8 cellular contexts compared by ENCODE assay signal in genomic region chr20:32109392-32110172, GRCh38.
DNase-seq lines count a peak whose midpoint lies in the region; ATAC-seq, FAIRE-seq and TF ChIP-seq lines count a peak whose summit lies in the region.

Gene TM9SF4, plus strand, starts transcription at chr20:32109714. Its CDS starts 27 bp downstream, at chr20:32109741.

- DNase-seq in AG09309 (ENCODE audit: low read depth), result peak; percentile 69
- peak; percentile 97 to 99 for DNase-seq in NCI-H446 (lab: John Stamatoyannopoulos, UW)
- DNase-seq in cerebellar cortex (ENCODE audit: low spot score), result peak; percentile 96
- peak; percentile 81 for DNase-seq in stimulated activated CD4-positive, alpha-beta T cell treated with anti-CD3 and anti-CD28 coated beads, Interleukin-12 subunit alpha, Interleukin-12 subunit beta, amount 100 ng/mL, for 4 hours

- H3K4me3 ChIP-seq in AG09309 (ENCODE audit: control insufficient read depth, low read depth, low read length), result peak within 1 kb of the TSS; percentile 85

- FAIRE-seq in islet of Langerhans (lab: Jason Lieb, UNC), result peak; percentile 24

- TF ChIP-seq CTCF in AG09309 (IDR thresholded peaks at IDR 0.05; ENCODE audit: control insufficient read depth, insufficient read depth, low read depth, low read length, missing control alignments), result no peak

- peak; percentile 80 for ATAC-seq in GM19025 (IDR thresholded peaks at IDR 0.05; ENCODE audit: low read depth, unreplicated experiment)
- peak; percentile 77 for ATAC-seq in HG03342 (IDR thresholded peaks at IDR 0.05; ENCODE audit: unreplicated experiment)
- peak; percentile 87 for ATAC-seq in activated CD4-positive, CD25-positive, alpha-beta regulatory T cell treated with anti-CD3 and anti-CD28 coated beads, Interleukin-2, amount 50 U/mL, for 24 hours

Comparison
In these comparisons a context has a peak if more than half of its experiments do, and no peak if none do; other contexts are left out.
1. Peak in every context shown above with its lines: DNase-seq, ATAC-seq and H3K4me3 ChIP-seq.